In the genomic region with DNA sequence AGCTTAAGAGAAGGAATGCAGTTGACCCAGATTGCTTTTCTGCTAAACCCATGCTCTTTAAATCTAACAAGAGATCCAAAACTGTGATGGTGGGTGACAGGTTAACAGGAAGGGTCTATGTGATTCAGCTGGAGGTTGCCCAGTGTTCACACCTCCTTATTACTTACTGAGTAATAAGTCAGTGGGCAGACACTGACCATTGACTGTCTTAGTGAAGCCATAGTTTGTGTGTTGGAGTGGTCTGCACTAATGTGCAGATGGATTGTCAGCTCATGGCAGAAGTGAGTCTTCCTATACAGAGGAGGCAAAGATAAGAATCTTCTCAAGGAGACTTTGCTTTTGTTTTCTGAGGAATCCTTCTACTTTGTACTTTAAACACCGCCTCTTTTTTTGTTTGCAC, we compare ENCODE assay signal across 1 cellular context.
TF ChIP-seq lines count a peak whose summit lies in the region.

No MANE protein-coding gene starts in this region.

TF ChIP-seq in HCT116, 20 proteins besides CTCF, POLR2A, EP300 and RAD21 (continued from another document):
- TF ChIP-seq FOSL1 (IDR thresholded peaks at IDR 0.05; ENCODE audit: low read depth) = no peak
- no peak for TF ChIP-seq CBX3 (IDR thresholded peaks at IDR 0.05; ENCODE audit: low read depth)
